12 cellular contexts compared by ENCODE assay signal in genomic region chr1:231196728-231197127, GRCh38. TPM values are rescaled to one million over a fixed set of nuclear protein-coding genes. Genes with fewer than 3 reads are reported as not detected.
"Had no signal": no experiment of that assay in that cellular context is flagged by ENCODE, and none has a peak within 500 bp of the region (broad histone marks: within the 10 kb centered on the region; RNA-seq: fewer than 3 reads in every experiment).

No MANE protein-coding gene starts in this region.

- H3K9ac ChIP-seq: GM23248 had no signal

- ATAC-seq: HCT116, HepG2 had no signal

- H3K4me3 ChIP-seq: GM23248, HAP-1 had no signal

- H3K27ac ChIP-seq: GM23248, HL-60 had no signal

- H3K9me3 ChIP-seq: HAP-1 had no signal

- H3K4me1 ChIP-seq: HAP-1 had no signal

- FAIRE-seq: HepG2 had no signal

- DNase-seq: GM23248, GOT3, HFFc6, KBM-7 had no signal

- H3K36me3 ChIP-seq: HAP-1 had no signal

RNA-seq across cellular contexts. Expression of gene TRIM67, which starts 34.9 kb away (rescaled TPM):
- total RNA-seq: GM23248, H4, H7, HepG2, HFFc6, HT1080 had no signal
- polyA plus RNA-seq: GM23248, HepG2, IgD-negative memory B cell had no signal
